In genomic region chr12:6532051-6532926, GRCh38 we compare ENCODE assay signal across 8 cellular contexts. TPM values are rescaled to one million over a fixed set of nuclear protein-coding genes. Genes with fewer than 3 reads are reported as not detected.
DNase-seq lines count a peak whose midpoint lies in the region; ATAC-seq and TF ChIP-seq lines count a peak whose summit lies in the region.

No MANE protein-coding gene starts in this region.

- no peaks in the 10 kb centered on the region for H3K9me3 ChIP-seq in liver (ENCODE audit: control insufficient read depth in 4 of 4, low read length in 3 of 4)

- peaks cover 6 to 44% (median 31%) of the 10 kb centered on the region in 4 donors for H3K4me1 ChIP-seq in liver (ENCODE audit: control insufficient read depth in 4 of 4, insufficient read depth in 4 of 4, low read length in 3 of 4)

- peak; percentile 93 for DNase-seq in AG20443 (ENCODE audit: low spot score)
- DNase-seq in NCI-H345 (lab: John Stamatoyannopoulos, UW): peak; percentile 70
- peak; percentile 76 for DNase-seq in activated CD4-positive, alpha-beta T cell treated with anti-CD3 and anti-CD28 coated beads, Interleukin-2, amount 50 U/mL, for 1 hour
- peak; percentile 96 for DNase-seq in dedifferentiated amniotic fluid mesenchymal stem cell (ENCODE audit: extremely low spot score)
- peak; percentile 78 for DNase-seq in stimulated activated CD4-positive, alpha-beta T cell treated with anti-CD3 and anti-CD28 coated beads, Interleukin-4, amount 100 ng/mL, for 1 hour

- peaks cover 20 to 50% (median 43%) of the 10 kb centered on the region in 4 donors for H3K36me3 ChIP-seq in liver (ENCODE audit: control insufficient read depth in 4 of 4, insufficient read depth in 3 of 4, low read depth in 1 of 4, low read length in 3 of 4)

- H3K27me3 ChIP-seq in liver (ENCODE audit: control insufficient read depth in 4 of 4, insufficient read depth in 4 of 4, low read length in 3 of 4): no peaks in the 10 kb centered on the region

- H3K9ac ChIP-seq in liver (ENCODE audit: low read depth in 1 of 2, low read length in 2 of 2): peak overlapping the region; percentile 52 to 95

- H3K4me3 ChIP-seq in liver (ENCODE audit: low read depth in 1 of 3, low read length in 3 of 3): peak overlapping the region in 1 of 3 donors; percentile 65

- no peak for TF ChIP-seq RAD21 in liver (IDR thresholded peaks at IDR 0.05)

- TF ChIP-seq CTCF in liver (IDR thresholded peaks at IDR 0.05; ENCODE audit: low read depth, low read length, missing input control): no peak

- WGBS in liver: 17% methylated on average over 20 of the region's 20 CpGs

- H3K27ac ChIP-seq in liver (ENCODE audit: low read depth in 1 of 2, low read length in 2 of 2): peak overlapping the region; percentile 99 to 100

- ATAC-seq in GM21447 (IDR thresholded peaks at IDR 0.05; ENCODE audit: unreplicated experiment) (peak; percentile 27), GM21367 (IDR thresholded peaks at IDR 0.05; ENCODE audit: unreplicated experiment) (no peak)

TF ChIP-seq in liver, 16 proteins besides CTCF, POLR2A, EP300 and RAD21:
- peak; percentile 85 to 88 for TF ChIP-seq RXRA (IDR thresholded peaks at IDR 0.05)
- no peak for TF ChIP-seq TAF1 (conservative IDR thresholded peaks at IDR 0.05)
- TF ChIP-seq HNF4G (IDR thresholded peaks at IDR 0.05): peak; percentile 86
- TF ChIP-seq HNF4A (conservative IDR thresholded peaks at IDR 0.05): peak; percentile 93 to 95
- TF ChIP-seq EGR1 (IDR thresholded peaks at IDR 0.05; ENCODE audit: low read depth in 2 of 2): no peak
- peak; percentile 11 for TF ChIP-seq NR2F2 (IDR thresholded peaks at IDR 0.05)
- no peak for TF ChIP-seq ATF3 (IDR thresholded peaks at IDR 0.05)
- TF ChIP-seq GABPA (IDR thresholded peaks at IDR 0.05 in 1 of 2, conservative IDR thresholded peaks at IDR 0.05 in 1 of 2): peak in 1 of 2 donors; percentile 64
- peak; percentile 62 for TF ChIP-seq YY1 (IDR thresholded peaks at IDR 0.05)
- TF ChIP-seq REST (IDR thresholded peaks at IDR 0.05): peak; percentile 37
- peak; percentile 92 for TF ChIP-seq SP1 (IDR thresholded peaks at IDR 0.05)
- TF ChIP-seq MAX (IDR thresholded peaks at IDR 0.05): peak; percentile 33
- no peak for TF ChIP-seq JUND (IDR thresholded peaks at IDR 0.05)
- no peak for TF ChIP-seq ZBTB33 (IDR thresholded peaks at IDR 0.05)
- peak; percentile 60 for TF ChIP-seq FOXA1 (IDR thresholded peaks at IDR 0.05)
- peak; percentile 38 for TF ChIP-seq FOXA2 (IDR thresholded peaks at IDR 0.05)

RNA-seq across cellular contexts. Expression of gene GAPDH, which starts 2.0 kb away (rescaled TPM):
- 1,000 to 10,000 TPM; 1,234 to 1,389 TPM for total RNA-seq in liver
- 1,000 to 10,000 TPM; 1,299 to 2,082 TPM for polyA plus RNA-seq in liver

RNA-seq across cellular contexts. Expression of gene IFFO1, which starts 23.6 kb away (rescaled TPM):
- 1 to 10 TPM; 4.8 to 5.9 TPM for total RNA-seq in liver
- 1 to 10 TPM; 5.9 to 7.6 TPM for polyA plus RNA-seq in liver

RNA-seq across cellular contexts. Expression of gene NOP2, which starts 35.8 kb away (rescaled TPM):
- 10 to 100 TPM in 1 of 2 donors, 1 to 10 TPM in 1; 4.8 to 22.3 TPM for total RNA-seq in liver
- 10 to 100 TPM; 12.5 to 15.6 TPM for polyA plus RNA-seq in liver

RNA-seq across cellular contexts. Expression of gene NCAPD2, which starts 38.4 kb away (rescaled TPM):
- 10 to 100 TPM in 1 of 2 donors, 1 to 10 TPM in 1; 10.0 to 55.1 TPM for total RNA-seq in liver
- 1 to 10 TPM; 2.0 to 4.9 TPM for polyA plus RNA-seq in liver

RNA-seq across cellular contexts. Expression of gene MRPL51, which starts 39.2 kb away (rescaled TPM):
- 10 to 100 TPM; 37.6 to 38.6 TPM for total RNA-seq in liver
- polyA plus RNA-seq in liver: 100 to 1,000 TPM in 1 of 2 donors, 10 to 100 TPM in 1; 57.4 to 163 TPM
